Comparison of ENCODE assay signal across 11 cellular contexts in the genomic region with DNA sequence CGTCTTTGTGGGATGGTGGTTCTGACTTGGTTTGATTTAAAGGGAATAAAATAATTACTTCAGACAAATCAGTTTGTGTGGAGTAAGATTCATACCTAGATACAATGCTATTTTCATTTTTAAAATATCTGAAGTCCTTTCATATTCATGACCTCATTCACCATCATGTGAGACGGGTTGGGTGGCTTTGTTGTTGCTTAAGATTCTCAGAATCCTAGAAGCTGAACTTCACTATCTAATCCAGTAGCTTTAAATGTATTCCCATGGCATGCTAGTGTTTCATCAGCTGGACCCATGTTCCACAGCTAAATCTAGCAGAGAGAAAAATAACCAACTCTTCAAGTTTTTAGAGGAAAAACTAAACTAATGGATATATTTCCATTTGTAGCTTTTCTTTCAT.
"Had no signal": no experiment of that assay in that cellular context is flagged by ENCODE, and none has a peak within 500 bp of the region (broad histone marks: within the 10 kb centered on the region; RNA-seq: fewer than 3 reads in every experiment).

No MANE protein-coding gene starts in this region.

- H3K9ac ChIP-seq: SK-N-SH had no signal

- H3K27me3 Mint-ChIP-seq: activated CD4-positive, alpha-beta memory T cell treated with anti-CD3 and anti-CD28 coated beads for 36 hours; progenitor cell of endocrine pancreas had no signal

- H3K9me3 ChIP-seq: spleen, stomach, testis had no signal

- H3K4me3 Mint-ChIP-seq: activated CD4-positive, alpha-beta memory T cell treated with anti-CD3 and anti-CD28 coated beads for 36 hours; endodermal cell; immature natural killer cell had no signal

- H3K27ac Mint-ChIP-seq: activated CD4-positive, alpha-beta memory T cell treated with anti-CD3 and anti-CD28 coated beads for 36 hours; endodermal cell; progenitor cell of endocrine pancreas had no signal

- H3K4me3 ChIP-seq: spleen, stomach, testis had no signal

- ATAC-seq: right cardiac atrium had no signal

- H3K9me3 Mint-ChIP-seq: activated CD4-positive, alpha-beta memory T cell treated with anti-CD3 and anti-CD28 coated beads for 36 hours; endodermal cell; immature natural killer cell had no signal

- H3K27ac ChIP-seq: spleen, stomach, testis had no signal

- DNase-seq: activated CD4-positive, alpha-beta T cell treated with anti-CD3 and anti-CD28 coated beads for 1 hour; activated naive CD4-positive, alpha-beta T cell; endodermal cell; immature natural killer cell; right cardiac atrium; SK-N-SH; spleen; stomach; testis had no signal

- H3K27me3 ChIP-seq: spleen, stomach, testis had no signal

- H3K4me2 ChIP-seq: SK-N-SH had no signal
